Comparison of ENCODE assay signal across 16 cellular contexts in the genomic region with DNA sequence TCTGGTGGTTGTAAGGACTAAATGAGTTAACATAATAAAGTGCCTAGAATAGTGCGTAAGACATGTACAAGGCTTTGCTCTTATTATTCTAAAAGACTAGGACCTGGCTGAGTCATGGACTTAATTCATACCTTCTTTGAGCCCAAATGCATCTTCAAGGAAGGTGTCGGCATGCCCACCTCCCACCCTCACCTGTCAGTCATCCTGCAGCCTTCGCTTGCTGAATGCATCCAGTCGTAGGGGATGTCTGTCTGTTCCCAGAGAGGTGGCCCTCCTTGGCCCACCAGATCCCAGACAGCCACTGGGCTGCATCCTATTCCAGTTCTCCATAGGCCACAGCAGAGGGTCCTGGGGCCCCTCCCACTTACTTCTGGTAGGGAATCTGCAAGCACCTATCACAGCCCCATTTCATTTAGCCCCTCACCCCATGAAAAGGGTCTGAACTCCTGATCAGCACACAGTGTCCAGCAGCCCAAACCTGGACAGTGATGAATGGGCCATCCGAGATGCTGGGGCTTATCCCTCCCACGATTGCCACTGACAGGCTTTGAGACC.
DNase-seq lines count a peak whose midpoint lies in the region; ATAC-seq and TF ChIP-seq lines count a peak whose summit lies in the region.
"Had no signal": no experiment of that assay in that cellular context is flagged by ENCODE, and none has a peak within 500 bp of the region (broad histone marks: within the 10 kb centered on the region; RNA-seq: fewer than 3 reads in every experiment).

No MANE protein-coding gene starts in this region.

- H3K4me3 Mint-ChIP-seq in activated CD4-positive, alpha-beta T cell treated with anti-CD3 and anti-CD28 coated beads for 36 hours, result no peak overlapping the region
- no peak overlapping the region for H3K4me3 Mint-ChIP-seq in CD14-positive monocyte
- H3K4me3 Mint-ChIP-seq: CD8-positive, alpha-beta T cell had no signal

- H3K9me3 Mint-ChIP-seq in activated CD4-positive, alpha-beta T cell treated with anti-CD3 and anti-CD28 coated beads for 36 hours (ENCODE audit: low read depth), result no peaks in the 10 kb centered on the region
- H3K9me3 Mint-ChIP-seq in CD14-positive monocyte, result peaks cover 0 to 4% (median 0%) of the 10 kb centered on the region in 7 donors
- H3K9me3 Mint-ChIP-seq: CD8-positive, alpha-beta T cell had no signal

- TF ChIP-seq CTCF in coronary artery (IDR thresholded peaks at IDR 0.05) (no peak), CD14-positive monocyte (IDR thresholded peaks at IDR 0.05) (no peak)

- intact Hi-C loops in sciatic nerve (cut with DNase I) (no loop called here), CD14-positive monocyte (cut with micrococcal nuclease) (no loop called here)
- intact Hi-C loops in activated CD4-positive, alpha-beta T cell treated with anti-CD3 and anti-CD28 coated beads for 36 hours (cut with DNase I, micrococcal nuclease), result no loop called here

- peaks cover 4% of the 10 kb centered on the region for H3K27me3 Mint-ChIP-seq in activated CD4-positive, alpha-beta T cell treated with anti-CD3 and anti-CD28 coated beads for 36 hours
- H3K27me3 Mint-ChIP-seq in CD14-positive monocyte (ENCODE audit: low read depth in 3 of 3), result peaks cover 22 to 46% (median 33%) of the 10 kb centered on the region in 3 donors

- no peak overlapping the region for H3K4me3 ChIP-seq in coronary artery
- H3K4me3 ChIP-seq: A549, BLaER1, HAP-1 had no signal

- DNase-seq in NCI-H82 (lab: John Stamatoyannopoulos, UW) (peak; percentile 52), NCI-H82 treated with DMSO at 0.1 percent for 48 hours (lab: John Stamatoyannopoulos, UW; ENCODE audit: unreplicated experiment) (no peak), left kidney (ENCODE audit: low read depth, low spot score) (peak; percentile 51), sciatic nerve (ENCODE audit: low spot score) (peak; percentile 26), coronary artery (ENCODE audit: low spot score) (no peak), CD14-positive monocyte (ENCODE audit: low spot score) (no peak)
- no peak for DNase-seq in activated CD4-positive, alpha-beta T cell treated with anti-CD3 and anti-CD28 coated beads for 36 hours
- DNase-seq: Calu3; CD8-positive, alpha-beta T cell; DMS79 treated with DMSO at 0.1 percent for 48 hours; GF-D8; GOT3 had no signal

- no peaks in the 10 kb centered on the region for H3K36me3 Mint-ChIP-seq in activated CD4-positive, alpha-beta T cell treated with anti-CD3 and anti-CD28 coated beads for 36 hours (ENCODE audit: low read depth)
- no peaks in the 10 kb centered on the region for H3K36me3 Mint-ChIP-seq in CD14-positive monocyte
- H3K36me3 Mint-ChIP-seq: CD8-positive, alpha-beta T cell had no signal

- ATAC-seq in sciatic nerve, result no peak
- no peak for ATAC-seq in activated CD4-positive, alpha-beta T cell treated with anti-CD3 and anti-CD28 coated beads for 36 hours
- ATAC-seq: CD8-positive, alpha-beta T cell had no signal

- H3K27ac Mint-ChIP-seq in activated CD4-positive, alpha-beta T cell treated with anti-CD3 and anti-CD28 coated beads for 36 hours, result no peak overlapping the region
- no peak overlapping the region for H3K27ac Mint-ChIP-seq in CD14-positive monocyte
- H3K27ac Mint-ChIP-seq: CD8-positive, alpha-beta T cell had no signal

- CTCF ChIA-PET in activated CD4-positive, alpha-beta T cell treated with anti-CD3 and anti-CD28 coated beads for 36 hours (lab: Charles Lee), result no interaction called here

- no peak overlapping the region for H3K27ac ChIP-seq in coronary artery
- H3K27ac ChIP-seq: 22Rv1, A549, BLaER1 had no signal

- POLR2A ChIA-PET in activated CD4-positive, alpha-beta T cell treated with anti-CD3 and anti-CD28 coated beads for 36 hours (lab: Charles Lee), result no interaction called here

- H3K4me1 Mint-ChIP-seq in activated CD4-positive, alpha-beta T cell treated with anti-CD3 and anti-CD28 coated beads for 36 hours, result peaks cover 23% of the 10 kb centered on the region
- no peaks in the 10 kb centered on the region for H3K4me1 Mint-ChIP-seq in CD14-positive monocyte

Comparison
In these comparisons a context has a peak if more than half of its experiments do, and no peak if none do; other contexts are left out.
1. DNase-seq: peak in NCI-H82 (single experiment), left kidney (single experiment) and sciatic nerve (single experiment); none in NCI-H82 treated with DMSO at 0.1 percent for 48 hours (single experiment), activated CD4-positive, alpha-beta T cell treated with anti-CD3 and anti-CD28 coated beads for 36 hours (single experiment), coronary artery (single experiment) and CD14-positive monocyte (single experiment).